In genomic region chr7:148697256-148697841, GRCh38 we compare ENCODE assay signal across 8 cellular contexts. TPM values are rescaled to one million over a fixed set of nuclear protein-coding genes. Genes with fewer than 3 reads are reported as not detected.
DNase-seq lines count a peak whose midpoint lies in the region; ATAC-seq and TF ChIP-seq lines count a peak whose summit lies in the region.

No MANE protein-coding gene starts in this region.

- DNase-seq in activated CD4-positive, alpha-beta T cell treated with anti-CD3 and anti-CD28 coated beads, Interleukin-2, amount 50 U/mL, for 1 hour: peak; percentile 19
- peak in 5 of 10 donors; percentile 10 to 31 (median 24) for DNase-seq in naive thymus-derived CD8-positive, alpha-beta T cell
- DNase-seq in testis: peak; percentile 61
- DNase-seq in NCI-H446 (lab: John Stamatoyannopoulos, UW): no peak
- DNase-seq in GM10248 (ENCODE audit: extremely low spot score): no peak

- H3K4me3 ChIP-seq in endocrine pancreas (ENCODE audit: control insufficient read depth, insufficient read depth, low read length) (peak overlapping the region; percentile 93), testis (peak overlapping the region; percentile 96 to 98)

- no peaks in the 10 kb centered on the region for H3K9me3 Mint-ChIP-seq in IgD-negative memory B cell
- no peaks in the 10 kb centered on the region for H3K9me3 Mint-ChIP-seq in naive thymus-derived CD8-positive, alpha-beta T cell

- no peaks in the 10 kb centered on the region for H3K27me3 ChIP-seq in endocrine pancreas (ENCODE audit: control insufficient read depth, insufficient read depth, low read length)
- no peaks in the 10 kb centered on the region for H3K27me3 ChIP-seq in testis

- peak overlapping the region; percentile 92 to 99 (median 96) for H3K4me3 Mint-ChIP-seq in IgD-negative memory B cell
- H3K4me3 Mint-ChIP-seq in naive thymus-derived CD8-positive, alpha-beta T cell: peak overlapping the region; percentile 86 to 95 (median 90)

- POLR2A ChIA-PET in naive thymus-derived CD8-positive, alpha-beta T cell (lab: Charles Lee): interaction anchor here (1.0 to 2.4 kb wide), 3 partner anchors 244 to 266 kb away, joined by 3 to 13 read pairs (median 6); no protein-coding TSS in a partner anchor
- POLR2A ChIA-PET in GM10248 (lab: Yijun Ruan, JAX): no interaction called here

- WGBS in testis, 2 donors: 7 to 10% methylated on average over 13 of the region's 13 CpGs

- no peak for TF ChIP-seq POLR2A in testis (IDR thresholded peaks at IDR 0.05)

- H3K36me3 Mint-ChIP-seq in IgD-negative memory B cell: no peaks in the 10 kb centered on the region
- H3K36me3 Mint-ChIP-seq in naive thymus-derived CD8-positive, alpha-beta T cell: no peaks in the 10 kb centered on the region

- H3K4me1 ChIP-seq in endocrine pancreas (ENCODE audit: control insufficient read depth, insufficient read depth, low read length): no peaks in the 10 kb centered on the region
- H3K4me1 ChIP-seq in testis: peaks cover 17% of the 10 kb centered on the region

- intact Hi-C loops in testis (cut with DNase I; ENCODE audit: low total_unique reads): no loop called here

- no peaks in the 10 kb centered on the region for H3K9me3 ChIP-seq in endocrine pancreas (ENCODE audit: control insufficient read depth, low read length)
- no peaks in the 10 kb centered on the region for H3K9me3 ChIP-seq in testis

- H3K27ac ChIP-seq in testis: peak overlapping the region; percentile 99

- H3K36me3 ChIP-seq in endocrine pancreas (ENCODE audit: control insufficient read depth, insufficient read depth, low read length) (no peaks in the 10 kb centered on the region), testis (ENCODE audit: low read depth, missing control alignments) (no peaks in the 10 kb centered on the region)

- peak overlapping the region; percentile 60 to 92 (median 82) for H3K27ac Mint-ChIP-seq in IgD-negative memory B cell
- peak overlapping the region; percentile 90 to 97 (median 94) for H3K27ac Mint-ChIP-seq in naive thymus-derived CD8-positive, alpha-beta T cell

- peaks cover 33 to 38% (median 34%) of the 10 kb centered on the region in 3 donors for H3K4me1 Mint-ChIP-seq in IgD-negative memory B cell
- H3K4me1 Mint-ChIP-seq in naive thymus-derived CD8-positive, alpha-beta T cell: peaks cover 27 to 44% (median 41%) of the 10 kb centered on the region in 4 donors

- H3K27me3 Mint-ChIP-seq in IgD-negative memory B cell: no peaks in the 10 kb centered on the region
- no peaks in the 10 kb centered on the region for H3K27me3 Mint-ChIP-seq in naive thymus-derived CD8-positive, alpha-beta T cell

- CTCF ChIA-PET in GM10248 (lab: Yijun Ruan, JAX): interaction anchor here (1.2 kb wide), 1 partner anchor 31 kb away, joined by 3 read pairs; no protein-coding TSS in a partner anchor

- ATAC-seq in naive thymus-derived CD8-positive, alpha-beta T cell: peak in 1 of 2 donors; percentile 23
- no peak for ATAC-seq in GM19023 (IDR thresholded peaks at IDR 0.05; ENCODE audit: unreplicated experiment)

- TF ChIP-seq CTCF in testis (IDR thresholded peaks at IDR 0.05) (no peak), GM10248 (IDR thresholded peaks at IDR 0.05; ENCODE audit: control extremely low read depth, extremely low read depth, low read depth, missing control alignments) (no peak)

- peak overlapping the region; percentile 87 for H3K9ac ChIP-seq in endocrine pancreas (ENCODE audit: control insufficient read depth, insufficient read depth, low read length)

RNA-seq across cellular contexts. Expression of gene CUL1, which starts 1.4 kb away (rescaled TPM):
- polyA plus RNA-seq in IgD-negative memory B cell (54.5 TPM), testis (ENCODE audit: insufficient read depth, low read depth, low replicate concordance) (206 TPM)
- total RNA-seq in naive thymus-derived CD8-positive, alpha-beta T cell: 10 to 100 TPM; 62.8 to 67.7 TPM
- polyA plus RNA-seq in naive thymus-derived CD8-positive, alpha-beta T cell: 10 to 100 TPM; 39.2 to 50.6 (median 39.6) TPM
- total RNA-seq in testis: 100 to 1,000 TPM; 151 to 161 TPM

Comparison
In these comparisons a context has a peak if more than half of its experiments do, and no peak if none do; other contexts are left out.
1. DNase-seq: peak in activated CD4-positive, alpha-beta T cell treated with anti-CD3 and anti-CD28 coated beads, Interleukin-2, amount 50 U/mL, for 1 hour (single experiment) and testis (single experiment); none in NCI-H446 (0 of 2) and GM10248 (single experiment).